ENCODE assay signal across 16 cellular contexts in the genomic region with DNA sequence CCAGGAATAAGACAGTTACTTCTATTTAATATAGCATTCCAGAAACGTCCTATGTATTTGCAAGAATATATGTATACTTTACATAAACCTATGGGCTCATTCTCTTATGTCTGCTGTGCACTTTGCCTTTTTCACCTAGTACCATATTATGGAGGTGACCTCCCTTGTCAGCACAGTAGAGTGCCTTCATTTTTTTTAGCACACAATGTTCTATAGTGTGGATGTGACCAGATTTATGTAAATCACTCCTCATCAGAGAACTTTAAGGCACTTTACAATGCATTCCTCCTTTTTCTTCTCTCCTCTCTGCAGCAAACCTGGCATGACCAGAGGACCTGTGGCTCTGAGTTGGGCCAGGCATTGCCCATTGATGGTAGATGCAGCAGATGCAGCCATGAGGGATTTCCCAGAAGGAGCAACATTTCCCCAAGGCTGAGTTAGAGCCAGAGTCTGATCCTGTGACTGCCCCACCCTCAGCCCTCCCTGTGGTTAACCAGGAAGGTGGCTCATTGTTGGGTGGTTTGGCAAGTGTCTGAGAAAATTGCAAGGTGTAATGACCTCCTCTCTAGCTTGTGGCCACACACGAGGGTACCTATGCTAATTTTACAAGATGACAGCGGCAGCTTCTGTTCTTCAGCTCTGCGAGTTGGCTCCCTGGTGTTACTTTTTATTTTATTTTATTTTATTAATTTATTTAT.
DNase-seq lines count a peak whose midpoint lies in the region; ATAC-seq and TF ChIP-seq lines count a peak whose summit lies in the region.
"Had no signal": no experiment of that assay in that cellular context is flagged by ENCODE, and none has a peak within 500 bp of the region (broad histone marks: within the 10 kb centered on the region; RNA-seq: fewer than 3 reads in every experiment).

No MANE protein-coding gene starts in this region.

- POLR2A ChIA-PET in MCF 10A (lab: Yijun Ruan, JAX) = interaction anchor here (0.6 to 6.5 kb wide), 13 partner anchors 17 to 496 kb away, joined by 3 to 75 read pairs (median 5); a partner anchor contains a TSS
- POLR2A ChIA-PET in PC-9 (lab: Charles Lee; ENCODE audit: unreplicated experiment) = interaction anchor here (0.6 kb wide), 2 partner anchors 248 to 551 kb away, joined by 3 read pairs; a partner anchor contains a TSS

- H2AFZ ChIP-seq in PC-9 = no peak overlapping the region

- H3K4me2 ChIP-seq in PC-9 = peak overlapping the region; percentile 4; the same call in 1 of the 2 replicates
- H3K4me2 ChIP-seq: smooth muscle cell had no signal

- no peaks in the 10 kb centered on the region for H3K9me3 Mint-ChIP-seq in MCF 10A (ENCODE audit: unreplicated experiment)
- H3K9me3 Mint-ChIP-seq in stimulated activated naive CD8-positive, alpha-beta T cell treated with anti-CD3 and anti-CD28 coated beads, Interleukin-15, amount 100 ng/mL, for 72 hours = peaks cover 0 to 7% of the 10 kb centered on the region in 2 donors

- peak; percentile 90 for ATAC-seq in stimulated activated naive CD8-positive, alpha-beta T cell treated with anti-CD3 and anti-CD28 coated beads, Interleukin-15, amount 100 ng/mL, for 72 hours
- ATAC-seq in HG02973 (IDR thresholded peaks at IDR 0.05; ENCODE audit: unreplicated experiment) (no peak), HG03439 (IDR thresholded peaks at IDR 0.05; ENCODE audit: unreplicated experiment) (no peak)
- ATAC-seq: K562 had no signal

- peaks cover 28% of the 10 kb centered on the region for H3K4me1 Mint-ChIP-seq in MCF 10A (ENCODE audit: insufficient read depth, unreplicated experiment)
- H3K4me1 Mint-ChIP-seq in stimulated activated naive CD8-positive, alpha-beta T cell treated with anti-CD3 and anti-CD28 coated beads, Interleukin-15, amount 100 ng/mL, for 72 hours = peaks cover 17% of the 10 kb centered on the region
- H3K4me1 Mint-ChIP-seq: B cell had no signal

- no peaks in the 10 kb centered on the region for H3K9me3 ChIP-seq in breast epithelium
- no peaks in the 10 kb centered on the region; the same call in 1 of the 2 replicates for H3K9me3 ChIP-seq in PC-9 (ENCODE audit: insufficient read depth, low read depth)

- H3K4me3 ChIP-seq in breast epithelium (no peak overlapping the region), PC-9 (no peak overlapping the region), epithelial cell of esophagus (ENCODE audit: low read length) (no peak overlapping the region)
- H3K4me3 ChIP-seq: K562, smooth muscle cell had no signal

- H3F3A ChIP-seq in PC-9 (ENCODE audit: insufficient read depth, low read depth) = peaks cover 7% of the 10 kb centered on the region; the same call in 1 of the 2 replicates

- H3K27me3 Mint-ChIP-seq in MCF 10A (ENCODE audit: insufficient read depth, unreplicated experiment) = no peaks in the 10 kb centered on the region
- H3K27me3 Mint-ChIP-seq in stimulated activated naive CD8-positive, alpha-beta T cell treated with anti-CD3 and anti-CD28 coated beads, Interleukin-15, amount 100 ng/mL, for 72 hours = no peaks in the 10 kb centered on the region

- DNase-seq in MCF 10A (ENCODE audit: unreplicated experiment) (peak; percentile 89), breast epithelium (ENCODE audit: low spot score in 2 of 2) (no peak), PC-9 (peak; percentile 84 to 86), epithelial cell of esophagus (ENCODE audit: low read depth) (peak; percentile 90)
- DNase-seq in stimulated activated naive CD8-positive, alpha-beta T cell treated with anti-CD3 and anti-CD28 coated beads, Interleukin-15, amount 100 ng/mL, for 72 hours = peak in 1 of 2 donors; percentile 43
- no peak for DNase-seq in stimulated activated naive CD4-positive, alpha-beta T cell (lab: John Stamatoyannopoulos, UW)
- DNase-seq: activated effector memory CD4-positive, alpha-beta T cell treated with anti-CD3 and anti-CD28 coated beads, Interleukin-2, amount 50 U/mL, for 16 hours; kidney glomerular epithelial cell; NCI-H446; SHP77 had no signal

- CTCF ChIA-PET in MCF 10A (lab: Yijun Ruan, JAX) = interaction anchor here (0.7 to 3.0 kb wide), 13 partner anchors 15 to 475 kb away, joined by 3 to 18 read pairs (median 4); no protein-coding TSS in a partner anchor
- CTCF ChIA-PET in PC-9 (lab: Charles Lee) = interaction anchor here (0.6 to 0.7 kb wide), 2 partner anchors 71 to 281 kb away, joined by 3 to 4 read pairs; no protein-coding TSS in a partner anchor

- H3K36me3 ChIP-seq in breast epithelium (no peaks in the 10 kb centered on the region), PC-9 (ENCODE audit: low read depth) (no peaks in the 10 kb centered on the region)

- H4K20me1 ChIP-seq in PC-9 (ENCODE audit: insufficient read depth) = no peaks in the 10 kb centered on the region

- no peak overlapping the region for H3K4me3 Mint-ChIP-seq in MCF 10A (ENCODE audit: unreplicated experiment)
- no peak overlapping the region for H3K4me3 Mint-ChIP-seq in stimulated activated naive CD8-positive, alpha-beta T cell treated with anti-CD3 and anti-CD28 coated beads, Interleukin-15, amount 100 ng/mL, for 72 hours
- H3K4me3 Mint-ChIP-seq: B cell had no signal

- H3K27ac ChIP-seq in breast epithelium (no peak overlapping the region), PC-9 (no peak overlapping the region)
- H3K27ac ChIP-seq: VCaP had no signal

- peak overlapping the region; percentile 9 for H3K27ac Mint-ChIP-seq in MCF 10A (ENCODE audit: low read depth, unreplicated experiment)
- peak overlapping the region in 1 of 2 donors; percentile 33 for H3K27ac Mint-ChIP-seq in stimulated activated naive CD8-positive, alpha-beta T cell treated with anti-CD3 and anti-CD28 coated beads, Interleukin-15, amount 100 ng/mL, for 72 hours
- H3K27ac Mint-ChIP-seq: B cell had no signal

- intact Hi-C loops in MCF 10A (cut with micrococcal nuclease) (no loop called here), breast epithelium (cut with DNase I; ENCODE audit: low total_unique reads) (loop anchor here (10.0 kb wide), 1 partner anchor 1004 kb away; no protein-coding TSS in a partner anchor), PC-9 (cut with micrococcal nuclease; ENCODE audit: unreplicated experiment) (loop anchor here (1.0 kb wide), 2 partner anchors 70 to 74 kb away; no protein-coding TSS in a partner anchor)

- no peaks in the 10 kb centered on the region for H3K79me2 ChIP-seq in PC-9 (ENCODE audit: low read depth)

- H3K27me3 ChIP-seq in breast epithelium = no peaks in the 10 kb centered on the region
- H3K27me3 ChIP-seq in PC-9 (ENCODE audit: insufficient read depth, low read depth) = no peaks in the 10 kb centered on the region

- no peaks in the 10 kb centered on the region for H3K9me2 ChIP-seq in PC-9 (ENCODE audit: insufficient read depth)

- H3K36me3 Mint-ChIP-seq in MCF 10A (ENCODE audit: insufficient read depth, unreplicated experiment) = no peaks in the 10 kb centered on the region

- H3K4me1 ChIP-seq in breast epithelium = no peaks in the 10 kb centered on the region
- peaks cover 29% of the 10 kb centered on the region for H3K4me1 ChIP-seq in PC-9 (replicated peaks; ENCODE audit: insufficient read depth)

- TF ChIP-seq POLR2A in breast epithelium (IDR thresholded peaks at IDR 0.05) = no peak

- BruUV-seq in MCF 10A (replicated peaks; lab: Mats Ljungman, UMichigan) = no TSS peak
- no TSS peak for BruUV-seq in PC-9 (replicated peaks; lab: Mats Ljungman, UMichigan)

- no peak for TF ChIP-seq CTCF in MCF 10A (IDR thresholded peaks at IDR 0.05; ENCODE audit: unreplicated experiment)
- TF ChIP-seq CTCF in breast epithelium (IDR thresholded peaks at IDR 0.05) = no peak
- no peak for TF ChIP-seq CTCF in PC-9 (conservative IDR thresholded peaks at IDR 0.05)
- no peak for TF ChIP-seq CTCF in epithelial cell of esophagus (IDR thresholded peaks at IDR 0.05; ENCODE audit: insufficient read depth, low read depth, low read length, missing control alignments)

Comparison
In these comparisons a context has a peak if more than half of its experiments do, and no peak if none do; other contexts are left out.
1. DNase-seq: peak in MCF 10A (single experiment), PC-9 (2 of 2) and epithelial cell of esophagus (single experiment); none in breast epithelium (0 of 2) and stimulated activated naive CD4-positive, alpha-beta T cell (0 of 6).